In genomic region chr5:17976404-17976803, GRCh38 we compare ENCODE assay signal across 33 cellular contexts.
DNase-seq lines count a peak whose midpoint lies in the region; ATAC-seq and TF ChIP-seq lines count a peak whose summit lies in the region.
"Had no signal": no experiment of that assay in that cellular context is flagged by ENCODE, and none has a peak within 500 bp of the region (broad histone marks: within the 10 kb centered on the region; RNA-seq: fewer than 3 reads in every experiment).

No MANE protein-coding gene starts in this region.

- no peak for TF ChIP-seq CTCF in epithelial cell of esophagus (IDR thresholded peaks at IDR 0.05; ENCODE audit: insufficient read depth, low read depth, low read length, missing control alignments)
- TF ChIP-seq CTCF in foreskin keratinocyte (conservative IDR thresholded peaks at IDR 0.05): no peak
- no peak for TF ChIP-seq CTCF in chondrocyte (IDR thresholded peaks at IDR 0.05)

- H3K27me3 Mint-ChIP-seq in chondrocyte (ENCODE audit: low read depth): no peaks in the 10 kb centered on the region
- H3K27me3 Mint-ChIP-seq: B cell; CD4-positive, alpha-beta memory T cell; CD4-positive, alpha-beta T cell; CD4-positive, CD25-positive, alpha-beta regulatory T cell; CD8-positive, alpha-beta memory T cell had no signal

- H3K9me3 Mint-ChIP-seq in chondrocyte (ENCODE audit: low read depth): no peaks in the 10 kb centered on the region

- DNase-seq in epithelial cell of esophagus (ENCODE audit: low read depth) (peak; percentile 4), foreskin keratinocyte (peak; percentile 37 to 67), dermis blood vessel endothelial cell (no peak), RKO (ENCODE audit: low spot score) (no peak), chondrocyte (ENCODE audit: low spot score) (no peak)
- DNase-seq: 8988T; ACHN; AML-193; BE2C; C1 segment of cervical spinal cord; Caco-2; Calu3; CD4-positive, alpha-beta memory T cell; CD4-positive, alpha-beta T cell; CD4-positive, CD25-positive, alpha-beta regulatory T cell; CD8-positive, alpha-beta memory T cell; CD8-positive, alpha-beta T cell; COR-L47; DMS 273 treated with DMSO at 0.1 percent for 48 hours; DMS153; DMS53; DMS79; DMS79 treated with DMSO at 0.1 percent for 48 hours; DND-41; EL had no signal

- ATAC-seq in esophagus mucosa (peak; percentile 63), foreskin keratinocyte (no peak)
- ATAC-seq: A549; CD8-positive, alpha-beta T cell had no signal

- H3K4me3 Mint-ChIP-seq in chondrocyte (ENCODE audit: unreplicated experiment): no peak overlapping the region
- H3K4me3 Mint-ChIP-seq: B cell; CD14-positive monocyte; CD4-positive, alpha-beta memory T cell; CD4-positive, alpha-beta T cell; CD4-positive, CD25-positive, alpha-beta regulatory T cell; CD8-positive, alpha-beta memory T cell; CD8-positive, alpha-beta T cell had no signal

- no peaks in the 10 kb centered on the region for H3K4me1 ChIP-seq in foreskin keratinocyte
- H3K4me1 ChIP-seq: A549; BE2C; BLaER1; BLaER1 treated with 17β-estradiol and CSF1 and Interleukin-3, amounts not matched to agents 10 nM and 100 nM; Caco-2 had no signal

- H3K27me3 ChIP-seq in foreskin keratinocyte: no peaks in the 10 kb centered on the region
- H3K27me3 ChIP-seq: BE2C; BLaER1; BLaER1 treated with 17β-estradiol and CSF1 and Interleukin-3, amounts not matched to agents 10 nM and 100 nM had no signal

- H3K36me3 Mint-ChIP-seq in chondrocyte (ENCODE audit: low read depth): no peaks in the 10 kb centered on the region
- H3K36me3 Mint-ChIP-seq: CD14-positive monocyte; CD4-positive, alpha-beta memory T cell; CD4-positive, CD25-positive, alpha-beta regulatory T cell; CD8-positive, alpha-beta memory T cell; CD8-positive, alpha-beta T cell had no signal

- no peak overlapping the region for H3K4me3 ChIP-seq in epithelial cell of esophagus (ENCODE audit: low read length)
- H3K4me3 ChIP-seq: A549; BLaER1; BLaER1 treated with 17β-estradiol and CSF1 and Interleukin-3, amounts not matched to agents 10 nM and 100 nM had no signal

- no peaks in the 10 kb centered on the region for H3K4me1 Mint-ChIP-seq in chondrocyte (ENCODE audit: low read depth)
- H3K4me1 Mint-ChIP-seq: B cell; CD14-positive monocyte; CD4-positive, alpha-beta memory T cell; CD4-positive, CD25-positive, alpha-beta regulatory T cell; CD8-positive, alpha-beta memory T cell had no signal

- H3K27ac Mint-ChIP-seq in chondrocyte (ENCODE audit: unreplicated experiment): no peak overlapping the region
- H3K27ac Mint-ChIP-seq: B cell; CD14-positive monocyte; CD4-positive, alpha-beta memory T cell; CD4-positive, alpha-beta T cell; CD4-positive, CD25-positive, alpha-beta regulatory T cell; CD8-positive, alpha-beta memory T cell; CD8-positive, alpha-beta T cell had no signal

- no peak overlapping the region for H3K27ac ChIP-seq in foreskin keratinocyte
- H3K27ac ChIP-seq: 22Rv1; A549; BLaER1; BLaER1 treated with 17β-estradiol and CSF1 and Interleukin-3, amounts not matched to agents 10 nM and 100 nM; C4-2B had no signal

Comparison
In these comparisons a context has a peak if more than half of its experiments do, and no peak if none do; other contexts are left out.
1. DNase-seq: peak in epithelial cell of esophagus (single experiment) and foreskin keratinocyte (2 of 2); none in dermis blood vessel endothelial cell (single experiment), RKO (single experiment) and chondrocyte (single experiment).